12 cellular contexts compared by ENCODE assay signal in genomic region chr18:97252-97914, GRCh38. TPM values are rescaled to one million over a fixed set of nuclear protein-coding genes. Genes with fewer than 3 reads are reported as not detected.
DNase-seq lines count a peak whose midpoint lies in the region; ATAC-seq and TF ChIP-seq lines count a peak whose summit lies in the region.
"Not testable (repeated sequence)": the region's sequence is repeated elsewhere in the genome, so short reads cannot be mapped to it uniquely, and the experiment has no call there.
"Had no signal": no experiment of that assay in that cellular context is flagged by ENCODE, and none has a peak within 500 bp of the region (broad histone marks: within the 10 kb centered on the region; RNA-seq: fewer than 3 reads in every experiment).

No MANE protein-coding gene starts in this region.

- H3K9me3 ChIP-seq in OCI-LY7 (ENCODE audit: low read length): not testable (repeated sequence)

- H3K27ac Mint-ChIP-seq in activated naive CD8-positive, alpha-beta T cell treated with anti-CD3 and anti-CD28 coated beads for 36 hours; neural crest cell (ENCODE audit: unreplicated experiment): not testable (repeated sequence)

- not testable (repeated sequence) for H3K4me1 ChIP-seq in OCI-LY7 (ENCODE audit: insufficient read depth, low read length, poor library complexity, severe bottlenecking)

- not testable (repeated sequence) for H3K9me2 ChIP-seq in OCI-LY7 (ENCODE audit: insufficient read depth, low read length)

- not testable (repeated sequence) for H3K4me1 Mint-ChIP-seq in activated naive CD8-positive, alpha-beta T cell treated with anti-CD3 and anti-CD28 coated beads for 36 hours; neural crest cell

- not testable (repeated sequence) for H4K20me1 ChIP-seq in OCI-LY7 (ENCODE audit: insufficient read depth, low read length)

- not testable (repeated sequence) for H3K9me3 Mint-ChIP-seq in activated naive CD8-positive, alpha-beta T cell treated with anti-CD3 and anti-CD28 coated beads for 36 hours; neural crest cell

- not testable (repeated sequence) for H3K36me3 Mint-ChIP-seq in activated naive CD8-positive, alpha-beta T cell treated with anti-CD3 and anti-CD28 coated beads for 36 hours; neural crest cell (ENCODE audit: low read depth)

- intact Hi-C loops in OCI-LY7 (cut with micrococcal nuclease; ENCODE audit: unreplicated experiment): not testable (repeated sequence)

- TF ChIP-seq CTCF in AG09319 (IDR thresholded peaks at IDR 0.05; ENCODE audit: low read depth, low read length) (peak; percentile 1; the same call in 1 of the 2 replicates), OCI-LY7 (conservative IDR thresholded peaks at IDR 0.05; ENCODE audit: low read length) (peak; percentile 58; the same call in 1 of the 2 replicates), neural crest cell (conservative IDR thresholded peaks at IDR 0.05) (peak; percentile 46)

- H3K79me2 ChIP-seq in OCI-LY7 (ENCODE audit: insufficient read depth, low read depth, low read length): not testable (repeated sequence)

- not testable (repeated sequence) for H3K36me3 ChIP-seq in OCI-LY7 (ENCODE audit: insufficient read depth, low read length)

- not testable (repeated sequence) for H2AFZ ChIP-seq in OCI-LY7 (ENCODE audit: low read length)

- H3K4me2 ChIP-seq in OCI-LY7 (ENCODE audit: low read length): not testable (repeated sequence)

- H3K27me3 Mint-ChIP-seq in activated naive CD8-positive, alpha-beta T cell treated with anti-CD3 and anti-CD28 coated beads for 36 hours: peaks cover 14% of the 10 kb centered on the region
- peaks cover 43% of the 10 kb centered on the region for H3K27me3 Mint-ChIP-seq in neural crest cell (ENCODE audit: low read depth)

- POLR2A ChIA-PET in OCI-LY7 (lab: Charles Lee): not testable (repeated sequence)

- H3K4me3 Mint-ChIP-seq in activated naive CD8-positive, alpha-beta T cell treated with anti-CD3 and anti-CD28 coated beads for 36 hours; neural crest cell: not testable (repeated sequence)

- ATAC-seq in GM18517 (IDR thresholded peaks at IDR 0.05; ENCODE audit: unreplicated experiment) (peak; percentile 52), GM21360 (IDR thresholded peaks at IDR 0.05; ENCODE audit: unreplicated experiment) (peak; percentile 93), HG02763 (IDR thresholded peaks at IDR 0.05; ENCODE audit: unreplicated experiment) (peak; percentile 90), HG03354 (IDR thresholded peaks at IDR 0.05; ENCODE audit: poor library complexity, severe bottlenecking, unreplicated experiment) (peak; percentile 96)

- not testable (repeated sequence) for DNase-seq in AG09319 (ENCODE audit: extremely low read depth, low read depth); OCI-LY7 (ENCODE audit: low spot score); neural crest cell (ENCODE audit: low read depth, low spot score)
- peak; percentile 62 for DNase-seq in activated naive CD8-positive, alpha-beta T cell treated with anti-CD3 and anti-CD28 coated beads for 36 hours

- H3K4me3 ChIP-seq in OCI-LY7 (ENCODE audit: low read depth, low read length, poor library complexity, severe bottlenecking): not testable (repeated sequence)

- H3K27ac ChIP-seq in OCI-LY7 (ENCODE audit: low read depth, low read length, poor library complexity, severe bottlenecking): not testable (repeated sequence)

- CTCF ChIA-PET in OCI-LY7 (lab: Charles Lee; ENCODE audit: unreplicated experiment): not testable (repeated sequence)

- not testable (repeated sequence) for BruUV-seq in OCI-LY7 (replicated peaks; lab: Mats Ljungman, UMichigan)

RNA-seq across cellular contexts. Expression of gene TUBB8B, which starts 48.0 kb away (rescaled TPM):
- not detected in 2 replicates for total RNA-seq in OCI-LY7 (2014; rRNA removed; shearing (Covaris generic))
- total RNA-seq in OCI-LY7 (2022) (not detected in 2 replicates), neural crest cell (not detected in 2 replicates)
- total RNA-seq in activated naive CD8-positive, alpha-beta T cell treated with anti-CD3 and anti-CD28 coated beads for 36 hours: not detected
- total RNA-seq: A172, glomerular endothelial cell, GM23248, HT1080 had no signal

Comparison
In these comparisons a context has a peak if more than half of its experiments do, and no peak if none do; other contexts are left out.
1. CTCF ChIP-seq: peak in every context shown above with its lines; median percentile 58 in OCI-LY7; 46 in neural crest cell; 1 in AG09319.